In genomic region chr3:39241502-39241901, GRCh38 we compare ENCODE assay signal across 27 cellular contexts. TPM values are rescaled to one million over a fixed set of nuclear protein-coding genes. Genes with fewer than 3 reads are reported as not detected.
DNase-seq lines count a peak whose midpoint lies in the region; ATAC-seq and TF ChIP-seq lines count a peak whose summit lies in the region.
"Had no signal": no experiment of that assay in that cellular context is flagged by ENCODE, and none has a peak within 500 bp of the region (broad histone marks: within the 10 kb centered on the region; RNA-seq: fewer than 3 reads in every experiment).

No MANE protein-coding gene starts in this region.

- H3K36me3 ChIP-seq in BLaER1 treated with 17β-estradiol and CSF1 and Interleukin-3, amounts not matched to agents 10 nM and 100 nM: no peaks in the 10 kb centered on the region
- no peaks in the 10 kb centered on the region for H3K36me3 ChIP-seq in SK-N-SH (replicated peaks in 1 of 2; ENCODE audit: control insufficient read depth in 1 of 2, insufficient read depth in 2 of 2, low read length in 1 of 2)
- H3K36me3 ChIP-seq: HAP-1, SJSA1 had no signal

- peak overlapping the region in 6 of 11 experiments; percentile 3 to 82 (median 64); a peak in 10 of 22 replicates for H3K4me2 ChIP-seq in BLaER1 treated with 17β-estradiol and CSF1 and Interleukin-3, amounts not matched to agents 10 nM and 100 nM
- no peak overlapping the region for H3K4me2 ChIP-seq in SK-N-SH
- H3K4me2 ChIP-seq: A549 had no signal

- TF ChIP-seq RAD21 in SK-N-SH (IDR thresholded peaks at IDR 0.05; ENCODE audit: low read length): no peak

- no peaks in the 10 kb centered on the region for H3K9me3 ChIP-seq in BLaER1 treated with 17β-estradiol and CSF1 and Interleukin-3, amounts not matched to agents 10 nM and 100 nM (replicated peaks in 1 of 11)
- no peaks in the 10 kb centered on the region for H3K9me3 ChIP-seq in SK-N-SH
- H3K9me3 ChIP-seq: A549, HAP-1, SJSA1 had no signal

- no peaks in the 10 kb centered on the region for H4K20me1 ChIP-seq in BLaER1 treated with 17β-estradiol and CSF1 and Interleukin-3, amounts not matched to agents 10 nM and 100 nM
- no peaks in the 10 kb centered on the region for H4K20me1 ChIP-seq in SK-N-SH (ENCODE audit: insufficient read depth)

- peak overlapping the region in 2 of 5 donors; percentile 2 to 28 for H3K4me3 Mint-ChIP-seq in immature natural killer cell
- H3K4me3 Mint-ChIP-seq: HFFc6; T-helper 1 cell treated with Interleukin-12 subunit alpha and Interleukin-12 subunit beta and Interleukin-4 antibody, amounts not matched to agents 30 μg/mL and 1 μg/mL, for 36 hours had no signal

- peak overlapping the region in 3 of 11 experiments; percentile 24 to 47 (median 37); a peak in 3 of 22 replicates for H3K9ac ChIP-seq in BLaER1 treated with 17β-estradiol and CSF1 and Interleukin-3, amounts not matched to agents 10 nM and 100 nM
- H3K9ac ChIP-seq in SK-N-SH: no peak overlapping the region

- H3F3A ChIP-seq in SK-N-SH (replicated peaks; ENCODE audit: insufficient read depth): no peaks in the 10 kb centered on the region

- H3K27me3 ChIP-seq in BLaER1 treated with 17β-estradiol and CSF1 and Interleukin-3, amounts not matched to agents 10 nM and 100 nM: no peaks in the 10 kb centered on the region
- H3K27me3 ChIP-seq in SK-N-SH (ENCODE audit: insufficient read depth): peaks cover 20% of the 10 kb centered on the region; the same call in 1 of the 2 replicates

- H3K4me1 ChIP-seq in BLaER1 treated with 17β-estradiol and CSF1 and Interleukin-3, amounts not matched to agents 10 nM and 100 nM: peaks cover 0 to 86% (median 6%) of the 10 kb centered on the region in 10 experiments; a peak in 10 of 20 replicates
- H3K4me1 ChIP-seq in SK-N-SH (ENCODE audit: control insufficient read depth in 1 of 2, insufficient read depth in 2 of 2, low read depth in 1 of 2, low read length in 1 of 2): no peaks in the 10 kb centered on the region
- H3K4me1 ChIP-seq: A549, HAP-1, SJSA1 had no signal

- ATAC-seq in HG03159 (IDR thresholded peaks at IDR 0.05; ENCODE audit: unreplicated experiment): no peak
- ATAC-seq: A549, GM12878, PC-3 had no signal

- CTCF ChIA-PET in SK-N-SH (lab: Yijun Ruan, JAX): interaction anchor here (0.7 to 1.3 kb wide), 2 partner anchors 47 to 50 kb away, joined by 4 to 6 read pairs; no protein-coding TSS in a partner anchor

- TF ChIP-seq EP300 in SK-N-SH (IDR thresholded peaks at IDR 0.05; ENCODE audit: borderline replicate concordance in 1 of 2, low read depth in 1 of 2, low read length in 1 of 2): no peak

- no peak overlapping the region for H3K4me3 ChIP-seq in BLaER1 treated with 17β-estradiol and CSF1 and Interleukin-3, amounts not matched to agents 10 nM and 100 nM
- H3K4me3 ChIP-seq in SK-N-SH (ENCODE audit: low read depth in 2 of 2, low read length in 1 of 2): no peak overlapping the region
- H3K4me3 ChIP-seq: A549, GM12878, HAP-1, SJSA1 had no signal

- peaks cover 68 to 78% of the 10 kb centered on the region in 2 donors for H3K4me1 Mint-ChIP-seq in immature natural killer cell

- H3K9me2 ChIP-seq in SK-N-SH: no peaks in the 10 kb centered on the region

- TF ChIP-seq CTCF in SK-N-SH (IDR thresholded peaks at IDR 0.05): no peak

- H3K27ac ChIP-seq in BLaER1 treated with 17β-estradiol and CSF1 and Interleukin-3, amounts not matched to agents 10 nM and 100 nM: peak overlapping the region in 5 of 11 experiments; percentile 21 to 76 (median 66); a peak in 8 of 22 replicates
- no peak overlapping the region for H3K27ac ChIP-seq in SK-N-SH (ENCODE audit: low read depth in 2 of 2, low read length in 1 of 2)
- H3K27ac ChIP-seq: A549, SJSA1 had no signal

- H3K79me2 ChIP-seq in SK-N-SH (ENCODE audit: insufficient read depth): no peaks in the 10 kb centered on the region

- H3K9me3 Mint-ChIP-seq in immature natural killer cell: peaks cover 0 to 5% (median 0%) of the 10 kb centered on the region in 6 donors
- H3K9me3 Mint-ChIP-seq: HFFc6; T-helper 1 cell treated with Interleukin-12 subunit alpha and Interleukin-12 subunit beta and Interleukin-4 antibody, amounts not matched to agents 30 μg/mL and 1 μg/mL, for 36 hours had no signal

- peaks cover 18 to 81% (median 54%) of the 10 kb centered on the region in 3 donors for H3K36me3 Mint-ChIP-seq in immature natural killer cell

- peak; percentile 69 for DNase-seq in CD1c-positive myeloid dendritic cell (ENCODE audit: extremely low spot score)
- DNase-seq in NOMO-1 treated with dmso at 0.1 percent for 144 hours (lab: John Stamatoyannopoulos, UW; ENCODE audit: unreplicated experiment): peak; percentile 51
- no peak for DNase-seq in immature natural killer cell
- no peak for DNase-seq in SK-N-SH
- DNase-seq in glomerular visceral epithelial cell (ENCODE audit: extremely low spot score): no peak
- DNase-seq: C1 segment of cervical spinal cord; CD8-positive, alpha-beta memory T cell; DMS 273 treated with DMSO at 0.1 percent for 48 hours; DMS79; EL; GDM1; GOT3; HFFc6; NCI-H1105 treated with DMSO at 0.1 percent for 48 hours; NCI-H146; NCI-H1930; NCI-H2107; NCI-H524; PC-3; SW 1271 had no signal

- H3K27me3 Mint-ChIP-seq in immature natural killer cell (ENCODE audit: low read depth in 3 of 3): peaks cover 0 to 4% (median 0%) of the 10 kb centered on the region in 3 donors

- H3K27ac Mint-ChIP-seq in immature natural killer cell: peak overlapping the region in 5 of 6 donors; percentile 22 to 84 (median 51)
- H3K27ac Mint-ChIP-seq: HFFc6; T-helper 1 cell treated with Interleukin-12 subunit alpha and Interleukin-12 subunit beta and Interleukin-4 antibody, amounts not matched to agents 30 μg/mL and 1 μg/mL, for 36 hours had no signal

- no peak overlapping the region for H2AFZ ChIP-seq in SK-N-SH (ENCODE audit: low read depth)

- POLR2A ChIA-PET in SK-N-SH (lab: Yijun Ruan, JAX): no interaction called here

TF ChIP-seq in SK-N-SH, 30 proteins besides CTCF, POLR2A, EP300 and RAD21 (continues in another document):
- TF ChIP-seq USF2 (IDR thresholded peaks at IDR 0.05; ENCODE audit: borderline replicate concordance, low read depth, low read length): no peak
- TF ChIP-seq TEAD4 (IDR thresholded peaks at IDR 0.05; ENCODE audit: borderline replicate concordance, insufficient read depth): no peak
- no peak for TF ChIP-seq EZH2phosphoT487 (IDR thresholded peaks at IDR 0.05; ENCODE audit: borderline replicate concordance, low read depth)
- TF ChIP-seq REST (IDR thresholded peaks at IDR 0.05; ENCODE audit: low read depth, low read length): no peak
- no peak for TF ChIP-seq NFIC (IDR thresholded peaks at IDR 0.05; ENCODE audit: borderline replicate concordance)
- TF ChIP-seq ZBTB33 (IDR thresholded peaks at IDR 0.05; ENCODE audit: borderline replicate concordance, low read depth): no peak

RNA-seq across cellular contexts. Expression of gene CX3CR1, which starts 38.3 kb away (rescaled TPM):
- polyA plus RNA-seq in immature natural killer cell (1,000 to 10,000 TPM in 1 of 3 donors, 100 to 1,000 TPM in 2; 338 to 1,281 (median 522) TPM), SK-N-SH (2012; rRNA removed) (not detected in 2 replicates)
- 0.01 TPM in 1 of 2 replicates, not detected in the other for polyA plus RNA-seq in SK-N-SH (2012; cell fraction: cytosol; rRNA removed)
- polyA plus RNA-seq in SK-N-SH (2012; cell fraction: nucleus; rRNA removed): 0.02 TPM in 1 of 2 replicates, not detected in the other

RNA-seq across cellular contexts. Expression of gene XIRP1, which starts 49.1 kb away (rescaled TPM):
- polyA plus RNA-seq in immature natural killer cell: under 1 TPM in 2 of 3 donors, not detected in 1; 0.03 to 0.27 TPM
- not detected in 2 replicates for polyA plus RNA-seq in SK-N-SH (2012; rRNA removed)
- polyA plus RNA-seq in SK-N-SH (2012; cell fraction: cytosol; rRNA removed): not detected in 2 replicates
- 0.02 TPM in 1 of 2 replicates, not detected in the other for polyA plus RNA-seq in SK-N-SH (2012; cell fraction: nucleus; rRNA removed)
- polyA plus RNA-seq: A549; CD8-positive, alpha-beta memory T cell had no signal

Comparison
In these comparisons a context has a peak if more than half of its experiments do, and no peak if none do; other contexts are left out.
1. DNase-seq: peak in CD1c-positive myeloid dendritic cell (single experiment) and NOMO-1 treated with dmso at 0.1 percent for 144 hours (single experiment); none in immature natural killer cell (0 of 3), SK-N-SH (single experiment) and glomerular visceral epithelial cell (single experiment).
2. RNA of gene CX3CR1, which starts 38.3 kb away (polyA plus RNA-seq): 338 to 1,281 TPM in immature natural killer cell; 0.01 to 0.02 TPM in SK-N-SH; every median in the first group is over 100 times any median in the second.